ENCODE assay signal across 1 cellular context in the genomic region with DNA sequence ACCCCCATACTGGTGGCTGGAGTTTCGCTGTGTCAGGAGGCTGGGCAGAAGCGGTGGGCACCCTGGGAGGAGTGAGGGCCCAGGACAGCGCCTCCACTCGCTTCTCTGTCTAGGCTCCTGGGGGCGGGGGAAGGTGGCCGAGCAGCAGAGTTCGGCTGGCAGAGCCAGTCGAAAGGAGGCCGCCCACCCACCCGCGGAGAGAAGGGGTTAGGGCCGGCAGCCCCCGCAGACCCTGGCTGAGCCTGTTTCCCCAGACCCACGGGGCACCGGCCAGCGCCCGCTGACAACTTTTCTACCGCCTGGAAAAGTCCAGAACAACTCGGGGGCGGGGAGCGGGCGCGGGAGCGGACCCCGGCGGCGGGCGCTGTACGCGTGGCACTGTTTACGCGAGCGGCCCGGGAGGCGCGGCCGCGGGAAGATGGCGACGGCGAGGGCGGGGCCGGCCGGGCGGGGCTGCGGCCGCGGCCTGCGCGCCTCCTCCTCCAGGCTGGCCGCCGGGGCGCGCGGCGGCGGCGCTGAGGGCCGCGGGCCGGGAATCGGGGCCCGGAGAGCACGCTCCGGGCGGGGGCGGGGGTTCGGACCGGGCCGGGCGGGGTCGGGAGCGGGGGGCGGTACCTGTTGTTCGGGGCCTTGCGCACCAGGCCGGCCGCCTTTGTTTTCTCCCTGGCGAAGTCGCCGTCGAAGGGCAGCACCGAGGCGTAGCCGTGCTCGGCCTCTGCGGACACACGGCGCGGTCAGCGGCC.
A peak's percentile ranks its signal among the peaks of the same experiment; 100 is the strongest.
TF ChIP-seq lines count a peak whose summit lies in the region.

No MANE protein-coding gene starts in this region.

TF ChIP-seq in K562, 482 proteins besides CTCF, POLR2A, EP300 and RAD21 (continued from another document):
- TF ChIP-seq, protein P1, sequence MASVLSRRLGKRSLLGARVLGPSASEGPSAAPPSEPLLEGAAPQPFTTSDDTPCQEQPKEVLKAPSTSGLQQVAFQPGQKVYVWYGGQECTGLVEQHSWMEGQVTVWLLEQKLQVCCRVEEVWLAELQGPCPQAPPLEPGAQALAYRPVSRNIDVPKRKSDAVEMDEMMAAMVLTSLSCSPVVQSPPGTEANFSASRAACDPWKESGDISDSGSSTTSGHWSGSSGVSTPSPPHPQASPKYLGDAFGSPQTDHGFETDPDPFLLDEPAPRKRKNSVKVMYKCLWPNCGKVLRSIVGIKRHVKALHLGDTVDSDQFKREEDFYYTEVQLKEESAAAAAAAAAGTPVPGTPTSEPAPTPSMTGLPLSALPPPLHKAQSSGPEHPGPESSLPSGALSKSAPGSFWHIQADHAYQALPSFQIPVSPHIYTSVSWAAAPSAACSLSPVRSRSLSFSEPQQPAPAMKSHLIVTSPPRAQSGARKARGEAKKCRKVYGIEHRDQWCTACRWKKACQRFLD (CRISPR knock-in tag; IDR thresholded peaks at IDR 0.05), result peak; percentile 32; the same call in 1 of the 2 replicates
- TF ChIP-seq TRIM24 (IDR thresholded peaks at IDR 0.05) (no peak), IRF2 (CRISPR knock-in tag; IDR thresholded peaks at IDR 0.05) (no peak), ZNF589 (CRISPR knock-in tag; IDR thresholded peaks at IDR 0.05; ENCODE audit: low read depth) (no peak), ZBTB8A (IDR thresholded peaks at IDR 0.05; ENCODE audit: partially characterized antibody) (no peak), ZBTB49 (CRISPR knock-in tag; IDR thresholded peaks at IDR 0.05; ENCODE audit: borderline replicate concordance) (no peak), ZFP91 (CRISPR knock-in tag; IDR thresholded peaks at IDR 0.05) (no peak), SAFB2 (IDR thresholded peaks at IDR 0.05; ENCODE audit: borderline replicate concordance, low read depth, low read length, severe bottlenecking) (no peak), RBFOX2 (IDR thresholded peaks at IDR 0.05; ENCODE audit: low read depth, low read length) (peak; percentile 76), ATF1 (CRISPR knock-in tag; IDR thresholded peaks at IDR 0.05) (no peak), ATF1 (tag; IDR thresholded peaks at IDR 0.05) (0 out of 2 replicates have a peak, but pooled peaks have one; percentile 12), DLX4 (CRISPR knock-in tag; IDR thresholded peaks at IDR 0.05) (no peak), SMARCA4 (IDR thresholded peaks at IDR 0.05) (no peak), HDAC1 (IDR thresholded peaks at IDR 0.05) (peak in 1 of 2 experiments; percentile 79; a peak in 2 of 4 replicates), BRF1 (IDR thresholded peaks at IDR 0.05; ENCODE audit: borderline replicate concordance, extremely low read depth, insufficient read length) (no peak), YY1 (IDR thresholded peaks at IDR 0.05; ENCODE audit: borderline replicate concordance in 1 of 3, control insufficient read depth in 1 of 3, extremely low read depth in 1 of 3, insufficient read depth in 3 of 3, insufficient read length in 1 of 3, insufficient replicate concordance in 2 of 3, low read depth in 1 of 3, low read length in 2 of 3) (peak; percentile 56 to 92 (median 86)), KDM2B (CRISPR knock-in tag; IDR thresholded peaks at IDR 0.05) (0 out of 2 replicates have a peak, but pooled peaks have one; percentile 14), PPARD (CRISPR knock-in tag; IDR thresholded peaks at IDR 0.05) (no peak), HMGXB4 (CRISPR knock-in tag; IDR thresholded peaks at IDR 0.05) (no peak)
- TF ChIP-seq, protein P2, sequence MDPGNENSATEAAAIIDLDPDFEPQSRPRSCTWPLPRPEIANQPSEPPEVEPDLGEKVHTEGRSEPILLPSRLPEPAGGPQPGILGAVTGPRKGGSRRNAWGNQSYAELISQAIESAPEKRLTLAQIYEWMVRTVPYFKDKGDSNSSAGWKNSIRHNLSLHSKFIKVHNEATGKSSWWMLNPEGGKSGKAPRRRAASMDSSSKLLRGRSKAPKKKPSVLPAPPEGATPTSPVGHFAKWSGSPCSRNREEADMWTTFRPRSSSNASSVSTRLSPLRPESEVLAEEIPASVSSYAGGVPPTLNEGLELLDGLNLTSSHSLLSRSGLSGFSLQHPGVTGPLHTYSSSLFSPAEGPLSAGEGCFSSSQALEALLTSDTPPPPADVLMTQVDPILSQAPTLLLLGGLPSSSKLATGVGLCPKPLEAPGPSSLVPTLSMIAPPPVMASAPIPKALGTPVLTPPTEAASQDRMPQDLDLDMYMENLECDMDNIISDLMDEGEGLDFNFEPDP (CRISPR knock-in tag; IDR thresholded peaks at IDR 0.05), result no peak
